ENCODE assay signal across 24 cellular contexts in the genomic region with DNA sequence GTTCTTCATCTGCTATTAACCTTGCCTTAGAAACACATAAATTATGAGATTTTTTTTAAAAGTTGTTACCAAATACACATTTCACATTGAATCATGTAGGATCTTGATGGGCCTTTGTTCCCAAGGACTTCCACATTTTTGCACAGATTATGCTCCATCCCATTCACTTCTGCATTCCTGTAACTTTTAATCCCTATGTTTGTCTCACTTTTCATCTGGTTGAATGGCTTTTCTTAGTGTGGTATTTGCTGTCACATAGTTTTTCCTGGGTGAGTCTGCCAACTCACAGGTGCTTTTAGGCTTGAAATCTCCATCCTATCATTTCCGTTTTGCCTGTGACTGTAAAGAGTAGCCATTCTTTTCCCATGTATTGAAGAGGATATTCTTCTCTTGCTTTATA.
DNase-seq lines count a peak whose midpoint lies in the region; ATAC-seq, FAIRE-seq and TF ChIP-seq lines count a peak whose summit lies in the region.
"Had no signal": no experiment of that assay in that cellular context is flagged by ENCODE, and none has a peak within 500 bp of the region (broad histone marks: within the 10 kb centered on the region; RNA-seq: fewer than 3 reads in every experiment).

No MANE protein-coding gene starts in this region.

- H3K36me3 ChIP-seq in ectodermal cell (ENCODE audit: control insufficient read depth, insufficient read depth, low read length), result no peaks in the 10 kb centered on the region
- peaks cover 0 to 51% of the 10 kb centered on the region in 2 donors for H3K36me3 ChIP-seq in psoas muscle (ENCODE audit: insufficient read depth in 1 of 2, low read depth in 1 of 2)
- H3K36me3 ChIP-seq: BE2C had no signal

- H3K36me3 Mint-ChIP-seq in nephron progenitor cell (ENCODE audit: low read depth), result peaks cover 37% of the 10 kb centered on the region

- H3K4me1 Mint-ChIP-seq in nephron progenitor cell, result no peaks in the 10 kb centered on the region
- H3K4me1 Mint-ChIP-seq: CD4-positive, alpha-beta memory T cell had no signal

- DNase-seq in H54 (ENCODE audit: insufficient read length, low spot score), result no peak
- peak; percentile 93 for DNase-seq in retinal pigment epithelial cell (ENCODE audit: low read depth)
- no peak for DNase-seq in nephron progenitor cell
- no peak for DNase-seq in psoas muscle
- DNase-seq: 8988T; ACHN; AML-193; BE2C; Calu3; CD4-positive, alpha-beta memory T cell; COR-L47; DMS53; DMS79 treated with DMSO at 0.1 percent for 48 hours; GF-D8; GOT3; H7 had no signal

- H3K4me3 ChIP-seq in ectodermal cell (ENCODE audit: insufficient read depth, low read depth, low read length), result no peak overlapping the region
- no peak overlapping the region for H3K4me3 ChIP-seq in retinal pigment epithelial cell (ENCODE audit: low read length)
- H3K4me3 ChIP-seq in psoas muscle, result no peak overlapping the region
- H3K4me3 ChIP-seq: A549; BLaER1 treated with 17β-estradiol and CSF1 and Interleukin-3, amounts not matched to agents 10 nM and 100 nM had no signal

- no peak overlapping the region for H3K27ac Mint-ChIP-seq in nephron progenitor cell
- H3K27ac Mint-ChIP-seq: CD4-positive, alpha-beta memory T cell had no signal

- ATAC-seq in HG02623 (IDR thresholded peaks at IDR 0.05; ENCODE audit: unreplicated experiment) (no peak), psoas muscle (no peak)
- ATAC-seq: A549, HCT116 had no signal

- H3K27me3 Mint-ChIP-seq in nephron progenitor cell (ENCODE audit: low read depth, poor library complexity), result no peaks in the 10 kb centered on the region
- H3K27me3 Mint-ChIP-seq: CD4-positive, alpha-beta memory T cell had no signal

- TF ChIP-seq CTCF in retinal pigment epithelial cell (conservative IDR thresholded peaks at IDR 0.05; ENCODE audit: low read depth, low read length) (no peak), nephron progenitor cell (IDR thresholded peaks at IDR 0.05) (no peak), psoas muscle (IDR thresholded peaks at IDR 0.05) (no peak)

- H3K9me3 ChIP-seq in ectodermal cell (ENCODE audit: control insufficient read depth, low read length), result no peaks in the 10 kb centered on the region
- no peaks in the 10 kb centered on the region for H3K9me3 ChIP-seq in psoas muscle
- H3K9me3 ChIP-seq: A549; BE2C; BLaER1 treated with 17β-estradiol and CSF1 and Interleukin-3, amounts not matched to agents 10 nM and 100 nM had no signal

- intact Hi-C loops in psoas muscle (cut with DNase I), result no loop called here

- no peaks in the 10 kb centered on the region for H3K9me3 Mint-ChIP-seq in nephron progenitor cell
- H3K9me3 Mint-ChIP-seq: CD4-positive, alpha-beta memory T cell had no signal

- H3K27ac ChIP-seq in ectodermal cell (ENCODE audit: insufficient read depth, low read depth, low read length, poor library complexity, severe bottlenecking) (peak overlapping the region; percentile 44), psoas muscle (no peak overlapping the region)
- H3K27ac ChIP-seq: A549; BLaER1 treated with 17β-estradiol and CSF1 and Interleukin-3, amounts not matched to agents 10 nM and 100 nM had no signal

- H3K4me1 ChIP-seq in ectodermal cell (ENCODE audit: control insufficient read depth, insufficient read depth, low read length) (no peaks in the 10 kb centered on the region), psoas muscle (no peaks in the 10 kb centered on the region)
- H3K4me1 ChIP-seq: A549, BE2C had no signal

- FAIRE-seq in H54 (lab: Jason Lieb, UNC), result peak; percentile 57
- FAIRE-seq: A549, GM12891, GM18507 had no signal

- 67 to 93% methylated on average over 1 of the region's 1 CpG for WGBS in ectodermal cell, 2 experiments
- 86 to 94% (median 93%) methylated on average over 1 of the region's 1 CpG for WGBS in psoas muscle, 3 donors

- H3K27me3 ChIP-seq in ectodermal cell (ENCODE audit: control insufficient read depth, insufficient read depth, low read length, poor library complexity, severe bottlenecking), result no peaks in the 10 kb centered on the region
- H3K27me3 ChIP-seq in psoas muscle (ENCODE audit: insufficient read depth in 3 of 3, low read length in 2 of 3), result no peaks in the 10 kb centered on the region
- H3K27me3 ChIP-seq: BE2C; BLaER1 treated with 17β-estradiol and CSF1 and Interleukin-3, amounts not matched to agents 10 nM and 100 nM had no signal

- H3K4me3 Mint-ChIP-seq in nephron progenitor cell, result no peak overlapping the region
- H3K4me3 Mint-ChIP-seq: CD14-positive monocyte; CD4-positive, alpha-beta memory T cell had no signal

- TF ChIP-seq POLR2A in H54 (IDR thresholded peaks at IDR 0.05; ENCODE audit: low read depth, low read length), result no peak
